ENCODE assay signal across 20 cellular contexts in genomic region chr20:62845818-62846527, GRCh38. TPM values are rescaled to one million over a fixed set of nuclear protein-coding genes. Genes with fewer than 3 reads are reported as not detected.
A peak's percentile ranks its signal among the peaks of the same experiment; 100 is the strongest.
DNase-seq lines count a peak whose midpoint lies in the region; ATAC-seq and TF ChIP-seq lines count a peak whose summit lies in the region.
"Had no signal": no experiment of that assay in that cellular context is flagged by ENCODE, and none has a peak within 500 bp of the region (broad histone marks: within the 10 kb centered on the region; RNA-seq: fewer than 3 reads in every experiment).

No MANE protein-coding gene starts in this region.

- H3K4me1 ChIP-seq in RWPE2 (ENCODE audit: insufficient read depth, poor library complexity, severe bottlenecking) (no peaks in the 10 kb centered on the region), heart right ventricle (no peaks in the 10 kb centered on the region), osteoblast (ENCODE audit: insufficient read depth, low read length) (no peaks in the 10 kb centered on the region)
- H3K4me1 ChIP-seq: pancreas, upper lobe of right lung had no signal

- TF ChIP-seq CTCF in RWPE2 (IDR thresholded peaks at IDR 0.05; ENCODE audit: poor library complexity, severe bottlenecking), result no peak
- TF ChIP-seq CTCF in heart right ventricle (IDR thresholded peaks at IDR 0.05), result no peak
- no peak for TF ChIP-seq CTCF in osteoblast (IDR thresholded peaks at IDR 0.05; ENCODE audit: extremely low read depth, low read depth, low read length)
- no peak for TF ChIP-seq CTCF in GM10266 (IDR thresholded peaks at IDR 0.05; ENCODE audit: control insufficient read depth, insufficient read depth, low read depth, missing control alignments)

- no peaks in the 10 kb centered on the region for H3K79me2 ChIP-seq in osteoblast (ENCODE audit: insufficient read depth, low read length)

- no peak overlapping the region for H3K4me2 ChIP-seq in osteoblast (ENCODE audit: insufficient read depth, low read length)
- H3K4me2 ChIP-seq: KMS-11 had no signal

- H3K36me3 ChIP-seq in H7 (replicated peaks; ENCODE audit: control insufficient read depth, insufficient read depth, low read length) (peaks cover 4% of the 10 kb centered on the region), RWPE2 (ENCODE audit: low read depth) (peaks cover 36% of the 10 kb centered on the region), heart right ventricle (peaks cover 0 to 20% (median 0%) of the 10 kb centered on the region in 9 donors), osteoblast (ENCODE audit: insufficient read depth, low read length) (peaks cover 4% of the 10 kb centered on the region)
- H3K36me3 ChIP-seq: pancreas, upper lobe of right lung had no signal

- H2AFZ ChIP-seq in osteoblast (ENCODE audit: low read length), result no peak overlapping the region

- 74 to 81% methylated on average over 16 of the region's 16 CpGs for WGBS in heart right ventricle, 2 donors

- H3K27ac ChIP-seq in RWPE2 (ENCODE audit: poor library complexity, severe bottlenecking), result no peak overlapping the region
- no peak overlapping the region for H3K27ac ChIP-seq in heart right ventricle
- no peak overlapping the region for H3K27ac ChIP-seq in osteoblast (ENCODE audit: low read depth, low read length)
- H3K27ac ChIP-seq: KMS-11, pancreas, upper lobe of right lung had no signal

- H3K4me3 ChIP-seq in H7 (ENCODE audit: insufficient read depth, low read depth, low read length) (no peak overlapping the region), RWPE2 (ENCODE audit: severe bottlenecking) (no peak overlapping the region), heart right ventricle (no peak overlapping the region), osteoblast (ENCODE audit: insufficient read depth, low read length) (no peak overlapping the region)
- H3K4me3 ChIP-seq: pancreas, upper lobe of right lung had no signal

- ATAC-seq in RWPE2 (ENCODE audit: low read depth) (no peak), heart right ventricle (peak in 6 of 8 donors; percentile 52 to 77 (median 66))
- ATAC-seq: esophagus mucosa, pancreas, upper lobe of right lung had no signal

- intact Hi-C loops in heart right ventricle (cut with DNase I), result no loop called here

- DNase-seq in H7 (peak; percentile 23), RWPE2 (ENCODE audit: low spot score) (peak; percentile 38), heart right ventricle (peak in 1 of 2 donors; percentile 63), osteoblast (ENCODE audit: insufficient read length, low spot score, missing footprints) (peak; percentile 57), DMS153 (lab: John Stamatoyannopoulos, UW) (no peak), GM10266 (ENCODE audit: extremely low spot score) (no peak), foreskin melanocyte (no peak), GM19238 (ENCODE audit: insufficient read length, low spot score) (no peak)
- DNase-seq: activated CD4-positive, alpha-beta T cell treated with anti-CD3 and anti-CD28 coated beads, Interleukin-2, amount 50 U/mL, for 1 hour; activated effector memory CD4-positive, alpha-beta T cell treated with anti-CD3 and anti-CD28 coated beads, Interleukin-2, amount 50 U/mL, for 16 hours; central memory CD4-positive, alpha-beta T cell; HFFc6; NCI-H1048; NCI-H2029 treated with DMSO at 0.1 percent for 48 hours; NCI-H510A; stimulated activated CD4-positive, alpha-beta T cell treated with anti-CD3 and anti-CD28 coated beads, Interleukin-2, amount 100 ng/mL, for 24 hours; upper lobe of right lung had no signal

- H3K27me3 ChIP-seq in H7 (ENCODE audit: control insufficient read depth, insufficient read depth, low read length), result no peaks in the 10 kb centered on the region
- H3K27me3 ChIP-seq in RWPE2 (ENCODE audit: insufficient read depth, poor library complexity, severe bottlenecking), result no peaks in the 10 kb centered on the region
- H3K27me3 ChIP-seq in heart right ventricle, result no peaks in the 10 kb centered on the region
- H3K27me3 ChIP-seq in osteoblast (ENCODE audit: insufficient read depth, low read length), result peaks cover 2% of the 10 kb centered on the region
- H3K27me3 ChIP-seq: pancreas, upper lobe of right lung had no signal

- H4K20me1 ChIP-seq in osteoblast (ENCODE audit: insufficient read depth, low read length), result peaks cover 3% of the 10 kb centered on the region

- H3K9me3 ChIP-seq in RWPE2 (ENCODE audit: severe bottlenecking) (no peaks in the 10 kb centered on the region), heart right ventricle (no peaks in the 10 kb centered on the region), osteoblast (ENCODE audit: low read depth, low read length) (no peaks in the 10 kb centered on the region)
- H3K9me3 ChIP-seq: pancreas, upper lobe of right lung had no signal

RNA-seq across cellular contexts. Expression of gene TCFL5, which starts 15.6 kb away (rescaled TPM):
- total RNA-seq in H7 (2014; rRNA removed; shearing (Covaris generic)), result 25.7 and 36.8 TPM in 2 replicates
- total RNA-seq in heart right ventricle, result 1 to 10 TPM; 3.5 to 8.3 (median 6.5) TPM
- 1 to 10 TPM; 2.5 to 3.4 TPM for polyA plus RNA-seq in heart right ventricle
- total RNA-seq in osteoblast, result 13.0 TPM in 2 replicates

RNA-seq across cellular contexts. Expression of gene COL9A3, which starts 29.1 kb away (rescaled TPM):
- total RNA-seq in H7 (2014; rRNA removed; shearing (Covaris generic)), result 131 and 139 TPM in 2 replicates
- total RNA-seq in heart right ventricle, result 1 to 10 TPM in 8 of 10 donors, under 1 TPM in 2; 0.45 to 3.6 (median 1.8) TPM
- 10 to 100 TPM in 1 of 2 donors, 1 to 10 TPM in 1; 4.5 to 15.2 TPM for polyA plus RNA-seq in heart right ventricle
- total RNA-seq in osteoblast, result not detected in 2 replicates

RNA-seq across cellular contexts. Expression of gene OGFR, which starts 41.3 kb away (rescaled TPM):
- total RNA-seq in H7 (2014; rRNA removed; shearing (Covaris generic)), result 50.1 and 57.1 TPM in 2 replicates
- total RNA-seq in heart right ventricle, result 10 to 100 TPM; 13.0 to 37.5 (median 16.8) TPM
- 10 to 100 TPM; 17.7 to 34.5 TPM for polyA plus RNA-seq in heart right ventricle
- 32.4 and 39.1 TPM in 2 replicates for total RNA-seq in osteoblast

RNA-seq across cellular contexts. Expression of gene MRGBP, which starts 49.7 kb away (rescaled TPM):
- total RNA-seq in H7 (2014; rRNA removed; shearing (Covaris generic)), result 28.3 and 28.5 TPM in 2 replicates
- total RNA-seq in heart right ventricle, result 1 to 10 TPM; 6.8 to 10.0 (median 8.1) TPM
- 10 to 100 TPM in 1 of 2 donors, 1 to 10 TPM in 1; 6.5 to 10.8 TPM for polyA plus RNA-seq in heart right ventricle
- 14.1 and 15.2 TPM in 2 replicates for total RNA-seq in osteoblast

Comparison
In these comparisons a context has a peak if more than half of its experiments do, and no peak if none do; other contexts are left out.
1. DNase-seq: peak in H7 (single experiment), RWPE2 (single experiment) and osteoblast (single experiment); none in DMS153 (single experiment), GM10266 (single experiment), foreskin melanocyte (single experiment) and GM19238 (single experiment).
2. RNA of gene COL9A3, which starts 29.1 kb away (total RNA-seq): 131 to 139 TPM in H7; 0.45 to 3.6 TPM in heart right ventricle and not detected in osteoblast; every median in the first group is over 10 times any median in the second.